In genomic region chr6:158255280-158255973, GRCh38 we compare ENCODE assay signal across 14 cellular contexts. TPM values are rescaled to one million over a fixed set of nuclear protein-coding genes. Genes with fewer than 3 reads are reported as not detected.
DNase-seq lines count a peak whose midpoint lies in the region; ATAC-seq, FAIRE-seq and TF ChIP-seq lines count a peak whose summit lies in the region.
"Had no signal": no experiment of that assay in that cellular context is flagged by ENCODE, and none has a peak within 500 bp of the region (broad histone marks: within the 10 kb centered on the region; RNA-seq: fewer than 3 reads in every experiment).

No MANE protein-coding gene starts in this region.

- no peak for TF ChIP-seq CTCF in HepG2 (CRISPR knock-in tag; IDR thresholded peaks at IDR 0.05)
- no peak for TF ChIP-seq CTCF in right lobe of liver (IDR thresholded peaks at IDR 0.05)
- no peak for TF ChIP-seq CTCF in WTC11 (IDR thresholded peaks at IDR 0.05)
- no peak for TF ChIP-seq CTCF in left lung (IDR thresholded peaks at IDR 0.05)
- no peak for TF ChIP-seq CTCF in stomach (IDR thresholded peaks at IDR 0.05)
- TF ChIP-seq CTCF in suprapubic skin (IDR thresholded peaks at IDR 0.05): no peak

- H3K79me2 ChIP-seq in HepG2 (ENCODE audit: insufficient read depth, low read length): peaks cover 93% of the 10 kb centered on the region

- ATAC-seq in HepG2 (peak; percentile 44; the same call in 2 of the 3 replicates), right lobe of liver (no peak), WTC11 (peak; percentile 50; the same call in 1 of the 2 replicates), left lung (peak; percentile 36), GM21360 (IDR thresholded peaks at IDR 0.05; ENCODE audit: unreplicated experiment) (no peak)

- no peak overlapping the region for H3K4me3 ChIP-seq in HepG2 (replicated peaks in 1 of 3; ENCODE audit: insufficient read depth in 1 of 3, low read depth in 2 of 3, low read length in 3 of 3)
- H3K4me3 ChIP-seq in right lobe of liver: no peak overlapping the region
- no peak overlapping the region for H3K4me3 ChIP-seq in left lung
- no peak overlapping the region for H3K4me3 ChIP-seq in stomach
- no peak overlapping the region for H3K4me3 ChIP-seq in suprapubic skin
- H3K4me3 ChIP-seq: prostate gland had no signal

- WGBS in HepG2 (ENCODE audit: low lambda C conversion rate): 90% methylated on average over 3 of the region's 3 CpGs
- WGBS in right lobe of liver (ENCODE audit: insufficient coverage, low coverage, low lambda C conversion rate, missing lambda C conversion rate): 73% methylated on average over 3 of the region's 3 CpGs
- WGBS in stomach, 5 donors: 68 to 82% (median 78%) methylated on average over 3 of the region's 3 CpGs
- WGBS in suprapubic skin: 48% methylated on average over 3 of the region's 3 CpGs

- H3K36me3 Mint-ChIP-seq in WTC11: no peaks in the 10 kb centered on the region

- H3K9ac ChIP-seq in HepG2 (ENCODE audit: insufficient read depth, low read depth, low read length): no peak overlapping the region

- H3K27me3 ChIP-seq in HepG2 (ENCODE audit: control insufficient read depth in 1 of 2, insufficient read depth in 2 of 2, low read length in 2 of 2) (no peaks in the 10 kb centered on the region), right lobe of liver (no peaks in the 10 kb centered on the region), left lung (no peaks in the 10 kb centered on the region), stomach (no peaks in the 10 kb centered on the region), suprapubic skin (no peaks in the 10 kb centered on the region)

- TF ChIP-seq EP300 in HepG2 (IDR thresholded peaks at IDR 0.05; ENCODE audit: low read depth in 2 of 2, low read length in 2 of 2): no peak
- no peak for TF ChIP-seq EP300 in HepG2 (CRISPR knock-in tag; IDR thresholded peaks at IDR 0.05; ENCODE audit: borderline replicate concordance)
- TF ChIP-seq EP300 in stomach (IDR thresholded peaks at IDR 0.05): no peak
- no peak for TF ChIP-seq EP300 in suprapubic skin (IDR thresholded peaks at IDR 0.05)

- no peaks in the 10 kb centered on the region for H3K9me3 Mint-ChIP-seq in WTC11

- no peak for DNase-seq in HepG2 (ENCODE audit: low spot score)
- no peak for DNase-seq in right lobe of liver
- DNase-seq in WTC11 (ENCODE audit: low spot score): no peak
- DNase-seq in left lung: no peak
- DNase-seq in NCI-H1930 (lab: John Stamatoyannopoulos, UW): no peak
- DNase-seq in stomach: no peak
- no peak for DNase-seq in suprapubic skin (ENCODE audit: low spot score in 2 of 2)
- DNase-seq: activated CD8-positive, alpha-beta memory T cell treated with anti-CD3 and anti-CD28 coated beads, Interleukin-2, amount 50 U/mL, for 4 hours; AML-193; DMS 273 treated with DMSO at 0.1 percent for 48 hours; foreskin fibroblast; NCI-H1417 had no signal

- intact Hi-C loops in HepG2 (cut with micrococcal nuclease; ENCODE audit: unreplicated experiment): no loop called here
- intact Hi-C loops in right lobe of liver (cut with DNase I): no loop called here
- intact Hi-C loops in left lung (cut with DNase I): no loop called here
- intact Hi-C loops in stomach (cut with DNase I; ENCODE audit: low total_unique reads): no loop called here

- H3K4me1 Mint-ChIP-seq in WTC11: peaks cover 10% of the 10 kb centered on the region

- peak overlapping the region; percentile 77; the same call in 1 of the 2 replicates for H3K27ac Mint-ChIP-seq in WTC11

- in situ Hi-C loops in HepG2 (cut with HindIII; ENCODE audit: extremely low pct_ligation_motif_present, low pct_unique_long_range_greater_than_20kb): no loop called here

- POLR2A ChIA-PET in HepG2 (lab: Yijun Ruan, JAX): no interaction called here
- POLR2A ChIA-PET in WTC11 (lab: Charles Lee): no interaction called here

- no peak overlapping the region for H3K4me3 Mint-ChIP-seq in WTC11

- H3K27ac ChIP-seq in HepG2 (ENCODE audit: extremely low read length, insufficient read depth, low read length) (no peak overlapping the region), right lobe of liver (no peak overlapping the region), left lung (peak overlapping the region in 1 of 2 donors; percentile 2), stomach (no peak overlapping the region), suprapubic skin (no peak overlapping the region)
- H3K27ac ChIP-seq: prostate gland had no signal

- H3K9me3 ChIP-seq in HepG2 (ENCODE audit: low read length): no peaks in the 10 kb centered on the region
- no peaks in the 10 kb centered on the region for H3K9me3 ChIP-seq in right lobe of liver
- no peaks in the 10 kb centered on the region for H3K9me3 ChIP-seq in left lung
- no peaks in the 10 kb centered on the region for H3K9me3 ChIP-seq in stomach
- H3K9me3 ChIP-seq in suprapubic skin: no peaks in the 10 kb centered on the region
- H3K9me3 ChIP-seq: prostate gland had no signal

- H3K27me3 Mint-ChIP-seq in WTC11 (ENCODE audit: low read depth): no peaks in the 10 kb centered on the region

- peak; percentile 59 for FAIRE-seq in HepG2 (lab: Jason Lieb, UNC)

- peaks cover 3% of the 10 kb centered on the region for H4K20me1 ChIP-seq in HepG2 (ENCODE audit: insufficient read depth, low read length)

- TF ChIP-seq RAD21 in HepG2 (CRISPR knock-in tag; IDR thresholded peaks at IDR 0.05): no peak

- no peak for TF ChIP-seq POLR2A in HepG2 (IDR thresholded peaks at IDR 0.05; ENCODE audit: insufficient read depth in 1 of 2, low read depth in 2 of 2, low read length in 2 of 2)
- TF ChIP-seq POLR2A in right lobe of liver (IDR thresholded peaks at IDR 0.05): no peak
- no peak for TF ChIP-seq POLR2A in stomach (IDR thresholded peaks at IDR 0.05)
- TF ChIP-seq POLR2A in suprapubic skin (IDR thresholded peaks at IDR 0.05): no peak

- H3K36me3 ChIP-seq in HepG2 (replicated peaks in 1 of 2; ENCODE audit: control insufficient read depth in 1 of 2, insufficient read depth in 2 of 2, low read length in 2 of 2) (peaks cover 2 to 38% of the 10 kb centered on the region in 2 experiments; a peak in 4 of 5 replicates), right lobe of liver (no peaks in the 10 kb centered on the region), left lung (no peaks in the 10 kb centered on the region), stomach (no peaks in the 10 kb centered on the region), suprapubic skin (no peaks in the 10 kb centered on the region)
- H3K36me3 ChIP-seq: prostate gland had no signal

- no peak overlapping the region for H2AFZ ChIP-seq in HepG2 (ENCODE audit: low read length)

- CTCF ChIA-PET in HepG2 (lab: Yijun Ruan, JAX; ENCODE audit: low intra/inter-chr PET ratio, low total read pairs) (no interaction called here), WTC11 (lab: Charles Lee) (interaction anchor here (1.4 kb wide), 1 partner anchor 241 kb away, joined by 3 read pairs; no protein-coding TSS in a partner anchor)

- H3K4me1 ChIP-seq in HepG2 (ENCODE audit: insufficient read depth, low read length) (peaks cover 14% of the 10 kb centered on the region; the same call in 1 of the 2 replicates), right lobe of liver (no peaks in the 10 kb centered on the region), left lung (peaks cover 0 to 5% of the 10 kb centered on the region in 2 donors), stomach (peaks cover 4 to 19% (median 12%) of the 10 kb centered on the region in 4 donors), suprapubic skin (peaks cover 24% of the 10 kb centered on the region)
- H3K4me1 ChIP-seq: prostate gland had no signal

- BruUV-seq in HepG2 (replicated peaks; lab: Mats Ljungman, UMichigan): no TSS peak

- no peak overlapping the region for H3K4me2 ChIP-seq in HepG2 (ENCODE audit: low read depth, low read length)

TF ChIP-seq in HepG2, 621 proteins besides CTCF, POLR2A, EP300 and RAD21 (continues in another document):
- TF ChIP-seq ZNF652 (CRISPR knock-in tag; IDR thresholded peaks at IDR 0.05; ENCODE audit: borderline replicate concordance, low read depth): no peak
- TF ChIP-seq CEBPB (IDR thresholded peaks at IDR 0.05; ENCODE audit: borderline replicate concordance, low read depth, low read length): peak; percentile 44; the same call in 1 of the 2 replicates

TF ChIP-seq in WTC11, 78 proteins besides CTCF, POLR2A, EP300 and RAD21 (continues in another document):
- no peak for TF ChIP-seq GABPB1 (CRISPR knock-in tag; IDR thresholded peaks at IDR 0.05)

RNA-seq across cellular contexts. Expression of gene TULP4, which starts 56.8 kb away (rescaled TPM):
- 122 and 143 TPM in 2 replicates for total RNA-seq in HepG2 (2016; rRNA removed; fragmentation: Illumina TruSeq; extraction: Trizol)
- total RNA-seq in HepG2 (2016; cell fraction: cytosol; rRNA removed; fragmentation: Illumina TruSeq; extraction: Trizol; ENCODE audit: low read depth): 244 and 275 TPM in 2 replicates
- 121 and 124 TPM in 2 replicates for total RNA-seq in HepG2 (2016; cell fraction: insoluble cytoplasmic fraction; rRNA removed; fragmentation: Illumina TruSeq; extraction: Trizol)
- 358 and 486 TPM in 2 replicates for total RNA-seq in HepG2 (2016; cell fraction: membrane; rRNA removed; fragmentation: Illumina TruSeq; extraction: Trizol)
- total RNA-seq in HepG2 (2016; cell fraction: nucleus; rRNA removed; fragmentation: Illumina TruSeq; extraction: Trizol): 96.8 and 105 TPM in 2 replicates
- polyA plus RNA-seq in HepG2 (2011; rRNA removed): 19.1 and 21.1 TPM in 2 replicates
- polyA plus RNA-seq in HepG2 (2011; cell fraction: cytosol; rRNA removed): 9.7 and 14.3 TPM in 2 replicates
- polyA plus RNA-seq in HepG2 (2011; cell fraction: nucleus; rRNA removed): 37.4 and 38.9 TPM in 2 replicates
- 13.6 and 14.1 TPM in 2 replicates for polyA plus RNA-seq in HepG2 (2012)
- polyA plus RNA-seq in HepG2 (2016; cell fraction: cytosol; fragmentation: Illumina TruSeq; extraction: Trizol; ENCODE audit: low read depth): 1.3 and 1.7 TPM in 2 replicates
- polyA plus RNA-seq in HepG2 (2016; cell fraction: insoluble cytoplasmic fraction; fragmentation: Illumina TruSeq; extraction: Trizol; ENCODE audit: low read depth): 8.7 and 9.3 TPM in 2 replicates
- polyA plus RNA-seq in HepG2 (2016; cell fraction: membrane; fragmentation: Illumina TruSeq; extraction: Trizol; ENCODE audit: low read depth): 2.5 and 3.1 TPM in 2 replicates
- 17.9 and 19.4 TPM in 2 replicates for polyA plus RNA-seq in HepG2 (2016; cell fraction: nucleus; fragmentation: Illumina TruSeq; extraction: Trizol; ENCODE audit: insufficient read depth, low read depth)
- 41.3 and 139 TPM in 2 replicates for polyA minus RNA-seq in HepG2 (2011; rRNA and poly(A)+ RNA removed; ENCODE audit: low replicate concordance)
- 105 and 136 TPM in 2 replicates for polyA minus RNA-seq in HepG2 (2011; cell fraction: cytosol; rRNA and poly(A)+ RNA removed)
- 153 and 181 TPM in 2 replicates for polyA minus RNA-seq in HepG2 (2011; cell fraction: nucleus; rRNA and poly(A)+ RNA removed)
- 10 to 100 TPM; 27.0 to 42.4 (median 32.3) TPM for total RNA-seq in right lobe of liver
- 52.8 to 56.1 TPM (median 54.2 TPM) in 3 replicates for total RNA-seq in WTC11 (2021)
- total RNA-seq in left lung: 10 to 100 TPM; 69.7 to 86.8 TPM
- 100 to 1,000 TPM in 3 of 5 donors, 10 to 100 TPM in 2; 21.1 to 237 (median 116) TPM for total RNA-seq in stomach
- polyA plus RNA-seq in stomach: 1 to 10 TPM; 1.7 to 7.9 (median 2.1) TPM
- total RNA-seq in suprapubic skin: 100 to 1,000 TPM; 123 to 156 (median 132) TPM

Comparison
In these comparisons a context has a peak if more than half of its experiments do, and no peak if none do; other contexts are left out.
1. ATAC-seq: peak in HepG2 (single experiment), WTC11 (single experiment) and left lung (single experiment); none in right lobe of liver (0 of 4) and GM21360 (single experiment).